16 cellular contexts compared by ENCODE assay signal in genomic region chr18:38427736-38428135, GRCh38.
DNase-seq lines count a peak whose midpoint lies in the region; ATAC-seq and TF ChIP-seq lines count a peak whose summit lies in the region.
"Had no signal": no experiment of that assay in that cellular context is flagged by ENCODE, and none has a peak within 500 bp of the region (broad histone marks: within the 10 kb centered on the region; RNA-seq: fewer than 3 reads in every experiment).

No MANE protein-coding gene starts in this region.

- H2BK5ac ChIP-seq in mesendoderm (ENCODE audit: low read length), result no peak overlapping the region

- no peaks in the 10 kb centered on the region for H3K79me1 ChIP-seq in mesendoderm (ENCODE audit: low read length)

- no peaks in the 10 kb centered on the region for H3K27me3 ChIP-seq in mesendoderm (ENCODE audit: insufficient read depth, low read length, poor library complexity)
- H3K27me3 ChIP-seq: BLaER1 had no signal

- no peak overlapping the region for H3K27ac Mint-ChIP-seq in WTC11
- H3K27ac Mint-ChIP-seq: B cell; CD4-positive, CD25-positive, alpha-beta regulatory T cell; CD8-positive, alpha-beta T cell; GM23338 had no signal

- no CpG with 5 or more reads among the region's 4 CpGs for WGBS in mesendoderm (ENCODE audit: extremely low coverage, insufficient coverage, low lambda C conversion rate)

- TF ChIP-seq CTCF in WTC11 (IDR thresholded peaks at IDR 0.05), result no peak

- H4K8ac ChIP-seq in mesendoderm (ENCODE audit: low read depth, low read length), result no peak overlapping the region

- no peaks in the 10 kb centered on the region for H3K36me3 ChIP-seq in mesendoderm (ENCODE audit: control insufficient read depth, insufficient read depth, low read length)
- H3K36me3 ChIP-seq: BLaER1, HAP-1 had no signal

- no peaks in the 10 kb centered on the region for H3K27me3 Mint-ChIP-seq in WTC11 (ENCODE audit: low read depth)
- H3K27me3 Mint-ChIP-seq: B cell; CD4-positive, CD25-positive, alpha-beta regulatory T cell had no signal

- no peak overlapping the region for H3K4me3 Mint-ChIP-seq in WTC11
- H3K4me3 Mint-ChIP-seq: B cell; CD4-positive, CD25-positive, alpha-beta regulatory T cell; CD8-positive, alpha-beta T cell; GM23338 had no signal

- no peak overlapping the region for H3K4me3 ChIP-seq in mesendoderm (ENCODE audit: low read length)
- H3K4me3 ChIP-seq: BLaER1, GM23338, HAP-1 had no signal

- POLR2A ChIA-PET in HEK293T (lab: Yijun Ruan, JAX) (no interaction called here), WTC11 (lab: Charles Lee) (interaction anchor here (0.6 kb wide), 1 partner anchor 1934 kb away, joined by 3 read pairs; no protein-coding TSS in a partner anchor)

- no peak overlapping the region for H3K56ac ChIP-seq in mesendoderm (ENCODE audit: low read length)

- H2BK15ac ChIP-seq in mesendoderm (replicated peaks; ENCODE audit: low read depth), result no peak overlapping the region

- no peak overlapping the region for H3K27ac ChIP-seq in mesendoderm (ENCODE audit: low read depth, low read length)
- H3K27ac ChIP-seq: BLaER1, C4-2B had no signal

- H3K9me3 Mint-ChIP-seq in WTC11, result peaks cover 10% of the 10 kb centered on the region; the same call in 1 of the 2 replicates
- H3K9me3 Mint-ChIP-seq: CD8-positive, alpha-beta T cell; GM23338 had no signal

- H3K9ac ChIP-seq in mesendoderm (ENCODE audit: low read length), result no peak overlapping the region
- H3K9ac ChIP-seq: BLaER1 had no signal

- no peak overlapping the region for H3K18ac ChIP-seq in mesendoderm (ENCODE audit: low read length)

- no peak overlapping the region for H3K4me2 ChIP-seq in mesendoderm (ENCODE audit: low read length)
- H3K4me2 ChIP-seq: BLaER1, GM23338 had no signal

- DNase-seq in HEK293T (ENCODE audit: extremely low spot score), result no peak
- no peak for DNase-seq in WTC11 (ENCODE audit: low spot score)
- DNase-seq in mesendoderm, result peak; percentile 13
- no peak for DNase-seq in DMS53 (lab: John Stamatoyannopoulos, UW)
- DNase-seq in midbrain (lab: John Stamatoyannopoulos, UW), result no peak
- no peak for DNase-seq in activated gamma-delta T cell (lab: John Stamatoyannopoulos, UW)
- DNase-seq: CD4-positive, CD25-positive, alpha-beta regulatory T cell; CD8-positive, alpha-beta T cell; DMS79 treated with DMSO at 0.1 percent for 48 hours; GF-D8 had no signal

- no peak overlapping the region for H3K4ac ChIP-seq in mesendoderm (ENCODE audit: low read depth, low read length)

- no peaks in the 10 kb centered on the region for H3K36me3 Mint-ChIP-seq in WTC11
- H3K36me3 Mint-ChIP-seq: CD4-positive, CD25-positive, alpha-beta regulatory T cell; CD8-positive, alpha-beta T cell had no signal

- H2BK120ac ChIP-seq in mesendoderm (ENCODE audit: low read depth, low read length), result no peak overlapping the region

- CTCF ChIA-PET in HEK293T (lab: Yijun Ruan, JAX) (interaction anchor here (0.7 kb wide), 1 partner anchor 10 kb away, joined by 3 read pairs; no protein-coding TSS in a partner anchor), WTC11 (lab: Charles Lee) (no interaction called here)

- no peak for ATAC-seq in WTC11
- ATAC-seq: CD8-positive, alpha-beta T cell; GM23338 had no signal

- H4K5ac ChIP-seq in mesendoderm (ENCODE audit: low read length), result no peak overlapping the region

- peaks cover 8% of the 10 kb centered on the region for H3K4me1 ChIP-seq in mesendoderm (ENCODE audit: control insufficient read depth, low read depth, low read length)
- H3K4me1 ChIP-seq: Caco-2, HAP-1 had no signal

- peak overlapping the region; percentile 60 for H2AK5ac ChIP-seq in mesendoderm (ENCODE audit: low read length)

- H3K4me1 Mint-ChIP-seq in WTC11, result peaks cover 25% of the 10 kb centered on the region
- H3K4me1 Mint-ChIP-seq: B cell; CD4-positive, CD25-positive, alpha-beta regulatory T cell had no signal

- H3K23ac ChIP-seq in mesendoderm (ENCODE audit: low read length), result no peak overlapping the region

- H3K79me2 ChIP-seq in mesendoderm (ENCODE audit: control insufficient read depth, insufficient read depth, low read length), result no peaks in the 10 kb centered on the region

TF ChIP-seq in HEK293T, 16 proteins besides CTCF, POLR2A, EP300 and RAD21:
- no peak for TF ChIP-seq SP1 (IDR thresholded peaks at IDR 0.05)
- TF ChIP-seq L3MBTL2 (conservative IDR thresholded peaks at IDR 0.05), result 0 out of 2 replicates have a peak, but pooled peaks have one; percentile 10

TF ChIP-seq in WTC11, 78 proteins besides CTCF, POLR2A, EP300 and RAD21:
- no peak for TF ChIP-seq USF1 (CRISPR knock-in tag; IDR thresholded peaks at IDR 0.05)
- TF ChIP-seq HMGA2 (CRISPR knock-in tag; IDR thresholded peaks at IDR 0.05), result no peak
- no peak for TF ChIP-seq NFE2L1 (CRISPR knock-in tag; IDR thresholded peaks at IDR 0.05)
- TF ChIP-seq ZSCAN18 (CRISPR knock-in tag; IDR thresholded peaks at IDR 0.05), result no peak
- TF ChIP-seq ETV6 (CRISPR knock-in tag; IDR thresholded peaks at IDR 0.05), result peak; percentile 98
- TF ChIP-seq FOXK1 (CRISPR knock-in tag; IDR thresholded peaks at IDR 0.05), result no peak
TF ChIP-seq in WTC11: peak in this region for 1.
